13 cellular contexts compared by ENCODE assay signal in genomic region chr9:42160299-42160698, GRCh38. TPM values are rescaled to one million over a fixed set of nuclear protein-coding genes. Genes with fewer than 3 reads are reported as not detected.
DNase-seq lines count a peak whose midpoint lies in the region; ATAC-seq and TF ChIP-seq lines count a peak whose summit lies in the region.
"Not testable (repeated sequence)": the region's sequence is repeated elsewhere in the genome, so short reads cannot be mapped to it uniquely, and the experiment has no call there.
"Had no signal": no experiment of that assay in that cellular context is flagged by ENCODE, and none has a peak within 500 bp of the region (broad histone marks: within the 10 kb centered on the region; RNA-seq: fewer than 3 reads in every experiment).

No MANE protein-coding gene starts in this region.

- not testable (repeated sequence) for H3K4me1 Mint-ChIP-seq in mesothelial cell of epicardium

- not testable (repeated sequence) for H3K36me3 Mint-ChIP-seq in mesothelial cell of epicardium

- H3K27ac ChIP-seq in VCaP, dorsolateral prefrontal cortex, heart right ventricle: not testable (repeated sequence)

- not testable (repeated sequence) for H3K27me3 ChIP-seq in dorsolateral prefrontal cortex, heart right ventricle

- not testable (repeated sequence) for H3K4me3 Mint-ChIP-seq in mesothelial cell of epicardium

- not testable (repeated sequence) for H3K36me3 ChIP-seq in heart right ventricle

- not testable (repeated sequence) for H3K9me3 ChIP-seq in heart right ventricle

- TF ChIP-seq CTCF in VCaP (conservative IDR thresholded peaks at IDR 0.05) (peak; percentile 63), dorsolateral prefrontal cortex (IDR thresholded peaks at IDR 0.05 in 54 of 56, conservative IDR thresholded peaks at IDR 0.05 in 2 of 56; ENCODE audit: low read depth in 1 of 56, partially characterized antibody in 56 of 56) (peak in 36 of 56 donors; percentile 8 to 56 (median 28)), heart right ventricle (IDR thresholded peaks at IDR 0.05) (peak in 8 of 9 donors; percentile 11 to 62 (median 36)), mesothelial cell of epicardium (IDR thresholded peaks at IDR 0.05; ENCODE audit: unreplicated experiment) (peak; percentile 18)

- H3K9me3 Mint-ChIP-seq in mesothelial cell of epicardium = not testable (repeated sequence)

- not testable (repeated sequence) for H3K27ac Mint-ChIP-seq in mesothelial cell of epicardium

- not testable (repeated sequence) for ATAC-seq in heart right ventricle

- 23% methylated on average over 1 of the region's 1 CpG; no CpG with 5 or more reads in 1 of the 2 donors for WGBS in heart right ventricle, 2 donors

- not testable (repeated sequence) for H3K4me1 ChIP-seq in heart right ventricle

- not testable (repeated sequence) for H3K27me3 Mint-ChIP-seq in mesothelial cell of epicardium (ENCODE audit: low read depth)

- intact Hi-C loops in dorsolateral prefrontal cortex (cut with DNase I); heart right ventricle (cut with DNase I): not testable (repeated sequence)

- H3K4me3 ChIP-seq in dorsolateral prefrontal cortex, heart right ventricle: not testable (repeated sequence)

- DNase-seq in Daoy (ENCODE audit: low read depth) = peak; percentile 1
- DNase-seq in Kasumi-1 (lab: John Stamatoyannopoulos, UW) = peak; percentile 3 to 13
- peak; percentile 2 for DNase-seq in NCI-H748 treated with DMSO at 0.1 percent for 48 hours (lab: John Stamatoyannopoulos, UW)
- not testable (repeated sequence) for DNase-seq in dorsolateral prefrontal cortex; mesothelial cell of epicardium (ENCODE audit: low spot score in 2 of 2, unreplicated experiment in 2 of 2)
- peak in 1 of 2 donors; percentile 9 for DNase-seq in heart right ventricle
- DNase-seq in smooth muscle cell of the brain vasculature (ENCODE audit: low read depth, low spot score) = peak; percentile 0

RNA-seq across cellular contexts. Expression of gene SPATA31A6, which starts 23.2 kb away (rescaled TPM):
- not detected in 2 replicates for total RNA-seq in Daoy (2014; rRNA removed; shearing (Covaris generic))
- under 1 TPM in 16 of 120 experiments, not detected in 104; 0.13 to 0.31 (median 0.20) TPM for total RNA-seq in dorsolateral prefrontal cortex
- not detected for total RNA-seq in heart right ventricle
- polyA plus RNA-seq in heart right ventricle = not detected
- total RNA-seq in mesothelial cell of epicardium = not detected in 3 replicates
- total RNA-seq: cerebellum; gastrocnemius medialis; naive thymus-derived CD8-positive, alpha-beta T cell had no signal
- polyA plus RNA-seq: adipose tissue; BJ; naive thymus-derived CD8-positive, alpha-beta T cell had no signal

RNA-seq across cellular contexts. Expression of gene CNTNAP3B, which starts 31.1 kb away (rescaled TPM):
- 8.6 and 11.8 TPM in 2 replicates for total RNA-seq in Daoy (2014; rRNA removed; shearing (Covaris generic))
- total RNA-seq in dorsolateral prefrontal cortex = 10 to 100 TPM in 119 of 120 experiments, 1 to 10 TPM in 1; 9.6 to 49.3 (median 29.5) TPM
- 10 to 100 TPM in 5 of 10 donors, 1 to 10 TPM in 5; 2.8 to 16.2 (median 9.5) TPM for total RNA-seq in heart right ventricle
- polyA plus RNA-seq in heart right ventricle = 10 to 100 TPM in 1 of 2 donors, 1 to 10 TPM in 1; 3.7 to 10.4 TPM
- 5.2 to 5.6 TPM (median 5.6 TPM) in 3 replicates for total RNA-seq in mesothelial cell of epicardium
- total RNA-seq: naive thymus-derived CD8-positive, alpha-beta T cell had no signal
- polyA plus RNA-seq: naive thymus-derived CD8-positive, alpha-beta T cell had no signal
